In genomic region chr12:14776236-14776959, GRCh38 we compare ENCODE assay signal across 9 cellular contexts. TPM values are rescaled to one million over a fixed set of nuclear protein-coding genes. Genes with fewer than 3 reads are reported as not detected.
DNase-seq lines count a peak whose midpoint lies in the region; ATAC-seq, FAIRE-seq and TF ChIP-seq lines count a peak whose summit lies in the region.
"Had no signal": no experiment of that assay in that cellular context is flagged by ENCODE, and none has a peak within 500 bp of the region (broad histone marks: within the 10 kb centered on the region; RNA-seq: fewer than 3 reads in every experiment).

No MANE protein-coding gene starts in this region.

- FAIRE-seq in urothelium cell line (lab: Jason Lieb, UNC), result no peak
- FAIRE-seq: H1 had no signal

- no peak overlapping the region for H3K9ac ChIP-seq in HUES64 (ENCODE audit: low read depth, low read length)

- POLR2A ChIA-PET in CD8-positive, alpha-beta memory T cell (lab: Charles Lee), result interaction anchor here (1.1 kb wide), 1 partner anchor 11 kb away, joined by 3 read pairs; no protein-coding TSS in a partner anchor

- peaks cover 31% of the 10 kb centered on the region for H3K4me1 ChIP-seq in CD8-positive, alpha-beta memory T cell (ENCODE audit: insufficient read depth, low read length)
- peaks cover 27% of the 10 kb centered on the region for H3K4me1 ChIP-seq in HUES64 (ENCODE audit: insufficient read depth, low read length)

- H3K9me3 ChIP-seq in CD8-positive, alpha-beta memory T cell (ENCODE audit: low read length), result no peaks in the 10 kb centered on the region
- H3K9me3 ChIP-seq in HUES64 (ENCODE audit: insufficient read depth, low read depth, low read length), result no peaks in the 10 kb centered on the region

- 94% methylated on average over 5 of the region's 5 CpGs for WGBS in HUES64

- H3K4me3 ChIP-seq in CD8-positive, alpha-beta memory T cell (ENCODE audit: low read length), result no peak overlapping the region
- peak overlapping the region; percentile 90; the same call in 1 of the 2 replicates for H3K4me3 ChIP-seq in HUES64 (ENCODE audit: low read length)
- no peak overlapping the region for H3K4me3 ChIP-seq in astrocyte of the spinal cord (ENCODE audit: low read depth, low read length)

- no peaks in the 10 kb centered on the region for H3K27me3 Mint-ChIP-seq in CD8-positive, alpha-beta memory T cell
- H3K27me3 Mint-ChIP-seq in natural killer cell treated with Interleukin-12 subunit alpha and Interleukin-12 subunit beta and Interleukin-15 and Interleukin-18, amount 100 ng/mL, for 72 hours, result peaks cover 0 to 2% of the 10 kb centered on the region in 2 donors

- CTCF ChIA-PET in CD8-positive, alpha-beta memory T cell (lab: Charles Lee), result interaction anchor here (1.9 to 4.8 kb wide), 2 partner anchors 26 to 52 kb away, joined by 7 to 28 read pairs; partner anchors contain the start of genes C12orf60 and WBP11

- no peak for ATAC-seq in natural killer cell treated with Interleukin-12 subunit alpha and Interleukin-12 subunit beta and Interleukin-15 and Interleukin-18, amount 100 ng/mL, for 72 hours

- H3K4me1 Mint-ChIP-seq in CD8-positive, alpha-beta memory T cell, result peaks cover 46 to 60% (median 53%) of the 10 kb centered on the region in 3 donors
- H3K4me1 Mint-ChIP-seq in natural killer cell treated with Interleukin-12 subunit alpha and Interleukin-12 subunit beta and Interleukin-15 and Interleukin-18, amount 100 ng/mL, for 72 hours (ENCODE audit: low read depth in 2 of 2), result peaks cover 37 to 45% of the 10 kb centered on the region in 2 donors

- no peaks in the 10 kb centered on the region for H3K27me3 ChIP-seq in CD8-positive, alpha-beta memory T cell (ENCODE audit: insufficient read depth, low read length, poor library complexity, severe bottlenecking)
- peaks cover 8% of the 10 kb centered on the region; the same call in 1 of the 2 replicates for H3K27me3 ChIP-seq in HUES64 (ENCODE audit: insufficient read depth, low read length)

- H3K36me3 Mint-ChIP-seq in CD8-positive, alpha-beta memory T cell, result peaks cover 0 to 15% (median 0%) of the 10 kb centered on the region in 3 donors
- H3K36me3 Mint-ChIP-seq in natural killer cell treated with Interleukin-12 subunit alpha and Interleukin-12 subunit beta and Interleukin-15 and Interleukin-18, amount 100 ng/mL, for 72 hours, result no peaks in the 10 kb centered on the region

- peak overlapping the region in 7 of 8 donors; percentile 12 to 99 (median 93) for H3K27ac Mint-ChIP-seq in CD8-positive, alpha-beta memory T cell
- peak overlapping the region; percentile 98 to 100 for H3K27ac Mint-ChIP-seq in natural killer cell treated with Interleukin-12 subunit alpha and Interleukin-12 subunit beta and Interleukin-15 and Interleukin-18, amount 100 ng/mL, for 72 hours

- peak overlapping the region in 5 of 7 donors; percentile 2 to 100 (median 98) for H3K4me3 Mint-ChIP-seq in CD8-positive, alpha-beta memory T cell
- peak overlapping the region; percentile 96 for H3K4me3 Mint-ChIP-seq in natural killer cell treated with Interleukin-12 subunit alpha and Interleukin-12 subunit beta and Interleukin-15 and Interleukin-18, amount 100 ng/mL, for 72 hours

- H3K27ac ChIP-seq in CD8-positive, alpha-beta memory T cell (ENCODE audit: low read depth, low read length), result no peak overlapping the region
- H3K27ac ChIP-seq in HUES64 (ENCODE audit: low read depth, low read length), result no peak overlapping the region

- no peaks in the 10 kb centered on the region for H3K9me3 Mint-ChIP-seq in CD8-positive, alpha-beta memory T cell
- H3K9me3 Mint-ChIP-seq in natural killer cell treated with Interleukin-12 subunit alpha and Interleukin-12 subunit beta and Interleukin-15 and Interleukin-18, amount 100 ng/mL, for 72 hours, result no peaks in the 10 kb centered on the region

- in situ Hi-C loops in astrocyte of the spinal cord (cut with HindIII; ENCODE audit: low sequenced_read_pairs), result no loop called here

- H3K36me3 ChIP-seq in CD8-positive, alpha-beta memory T cell (ENCODE audit: insufficient read depth, low read length), result no peaks in the 10 kb centered on the region
- no peaks in the 10 kb centered on the region for H3K36me3 ChIP-seq in HUES64 (ENCODE audit: insufficient read depth, low read length)

- peak; percentile 18 for TF ChIP-seq CTCF in astrocyte of the spinal cord (IDR thresholded peaks at IDR 0.05; ENCODE audit: low read depth, low read length)

- DNase-seq in CD8-positive, alpha-beta memory T cell, result no peak
- DNase-seq in astrocyte of the spinal cord (ENCODE audit: low read depth, low spot score), result no peak
- no peak for DNase-seq in natural killer cell treated with Interleukin-12 subunit alpha and Interleukin-12 subunit beta and Interleukin-15 and Interleukin-18, amount 100 ng/mL, for 72 hours (ENCODE audit: low spot score)
- no peak for DNase-seq in GOT3 (lab: John Stamatoyannopoulos, UW)
- DNase-seq in urothelium cell line (ENCODE audit: low spot score), result no peak
- no peak for DNase-seq in COLO668 (lab: John Stamatoyannopoulos, UW; ENCODE audit: unreplicated experiment)
- DNase-seq in NCI-H1436 treated with DMSO at 0.1 percent for 48 hours (lab: John Stamatoyannopoulos, UW), result no peak

RNA-seq across cellular contexts. Expression of gene WBP11, which starts 26.9 kb away (rescaled TPM):
- 100 to 1,000 TPM; 149 to 156 TPM for total RNA-seq in CD8-positive, alpha-beta memory T cell
- polyA plus RNA-seq in CD8-positive, alpha-beta memory T cell, result 70.2 TPM
- 57.6 TPM for polyA plus RNA-seq in HUES64 (2013, experiment 1 of 2)
- 78.7 TPM for polyA plus RNA-seq in HUES64 (2013, experiment 2 of 2)
- total RNA-seq in natural killer cell treated with Interleukin-12 subunit alpha and Interleukin-12 subunit beta and Interleukin-15 and Interleukin-18, amount 100 ng/mL, for 72 hours, result 10 to 100 TPM; 74.0 to 96.2 TPM

RNA-seq across cellular contexts. Expression of gene C12orf60, which starts 27.1 kb away (rescaled TPM):
- 1 to 10 TPM; 3.1 TPM for total RNA-seq in CD8-positive, alpha-beta memory T cell
- 0.95 TPM for polyA plus RNA-seq in CD8-positive, alpha-beta memory T cell
- 3.2 TPM for polyA plus RNA-seq in HUES64 (2013, experiment 1 of 2)
- polyA plus RNA-seq in HUES64 (2013, experiment 2 of 2), result 4.0 TPM
- total RNA-seq in natural killer cell treated with Interleukin-12 subunit alpha and Interleukin-12 subunit beta and Interleukin-15 and Interleukin-18, amount 100 ng/mL, for 72 hours, result 1 to 10 TPM; 1.4 to 2.3 TPM

RNA-seq across cellular contexts. Expression of gene SMCO3, which starts 37.6 kb away (rescaled TPM):
- not detected for total RNA-seq in CD8-positive, alpha-beta memory T cell
- not detected for polyA plus RNA-seq in CD8-positive, alpha-beta memory T cell
- not detected for polyA plus RNA-seq in HUES64 (2013, experiment 1 of 2)
- polyA plus RNA-seq in HUES64 (2013, experiment 2 of 2), result not detected
- total RNA-seq in natural killer cell treated with Interleukin-12 subunit alpha and Interleukin-12 subunit beta and Interleukin-15 and Interleukin-18, amount 100 ng/mL, for 72 hours, result not detected
- total RNA-seq: H1 had no signal
- polyA plus RNA-seq: H1 had no signal
